In genomic region chr18:44178476-44178875, GRCh38 we compare ENCODE assay signal across 21 cellular contexts.
DNase-seq lines count a peak whose midpoint lies in the region; FAIRE-seq and TF ChIP-seq lines count a peak whose summit lies in the region.
"Had no signal": no experiment of that assay in that cellular context is flagged by ENCODE, and none has a peak within 500 bp of the region (broad histone marks: within the 10 kb centered on the region; RNA-seq: fewer than 3 reads in every experiment).

No MANE protein-coding gene starts in this region.

- WGBS in ovary, 3 donors, result 46 to 55% (median 49%) methylated on average over 2 of the region's 2 CpGs

- no peaks in the 10 kb centered on the region for H3K27me3 ChIP-seq in ovary

- H3K9me3 Mint-ChIP-seq in activated CD4-positive, alpha-beta memory T cell treated with anti-CD3 and anti-CD28 coated beads for 36 hours, result peaks cover 3% of the 10 kb centered on the region
- peaks cover 4% of the 10 kb centered on the region for H3K9me3 Mint-ChIP-seq in mesothelial cell of epicardium

- TF ChIP-seq POLR2A in ovary (IDR thresholded peaks at IDR 0.05), result no peak

- no peak for TF ChIP-seq CTCF in fibroblast of the aortic adventitia (IDR thresholded peaks at IDR 0.05; ENCODE audit: insufficient read depth, low read length)
- no peak for TF ChIP-seq CTCF in ovary (IDR thresholded peaks at IDR 0.05)
- TF ChIP-seq CTCF in mesothelial cell of epicardium (IDR thresholded peaks at IDR 0.05; ENCODE audit: unreplicated experiment), result no peak

- peak; percentile 2 for DNase-seq in EH (ENCODE audit: low read depth)
- DNase-seq in LHCN-M2 (ENCODE audit: low read depth), result peak; percentile 11
- DNase-seq in fibroblast of the aortic adventitia (ENCODE audit: low read depth), result peak; percentile 32
- peak in 3 of 5 donors; percentile 15 to 18 (median 17) for DNase-seq in ovary
- no peak for DNase-seq in activated CD4-positive, alpha-beta memory T cell treated with anti-CD3 and anti-CD28 coated beads for 36 hours
- no peak for DNase-seq in NOMO-1 treated with DMSO at 0.1 percent for 48 hours (lab: John Stamatoyannopoulos, UW; ENCODE audit: unreplicated experiment)
- no peak for DNase-seq in urothelium cell line (ENCODE audit: low spot score)
- DNase-seq in mesothelial cell of epicardium (ENCODE audit: low spot score in 2 of 2, unreplicated experiment in 2 of 2), result no peak
- DNase-seq: Caco-2; CD4-positive, CD25-positive, alpha-beta regulatory T cell; DMS153; EL; HFFc6; MM.1S; NCI-H1105 treated with DMSO at 0.1 percent for 48 hours; NCI-H187; NCI-H526 treated with DMSO at 0.1 percent for 48 hours; PC-9 had no signal

- H3K36me3 Mint-ChIP-seq in activated CD4-positive, alpha-beta memory T cell treated with anti-CD3 and anti-CD28 coated beads for 36 hours, result no peaks in the 10 kb centered on the region
- H3K36me3 Mint-ChIP-seq in mesothelial cell of epicardium, result no peaks in the 10 kb centered on the region
- H3K36me3 Mint-ChIP-seq: CD4-positive, CD25-positive, alpha-beta regulatory T cell had no signal

- H3K4me3 Mint-ChIP-seq in activated CD4-positive, alpha-beta memory T cell treated with anti-CD3 and anti-CD28 coated beads for 36 hours, result no peak overlapping the region
- H3K4me3 Mint-ChIP-seq in mesothelial cell of epicardium, result no peak overlapping the region
- H3K4me3 Mint-ChIP-seq: B cell; CD4-positive, CD25-positive, alpha-beta regulatory T cell; HFFc6 had no signal

- H3K9me3 ChIP-seq in ovary, result no peaks in the 10 kb centered on the region
- H3K9me3 ChIP-seq: Caco-2 had no signal

- POLR2A ChIA-PET in activated CD4-positive, alpha-beta memory T cell treated with anti-CD3 and anti-CD28 coated beads for 36 hours (lab: Charles Lee), result no interaction called here

- no peaks in the 10 kb centered on the region for H3K27me3 Mint-ChIP-seq in activated CD4-positive, alpha-beta memory T cell treated with anti-CD3 and anti-CD28 coated beads for 36 hours
- peaks cover 3% of the 10 kb centered on the region for H3K27me3 Mint-ChIP-seq in mesothelial cell of epicardium (ENCODE audit: low read depth)
- H3K27me3 Mint-ChIP-seq: CD4-positive, CD25-positive, alpha-beta regulatory T cell had no signal

- no peak for TF ChIP-seq EP300 in ovary (IDR thresholded peaks at IDR 0.05)

- no peak for FAIRE-seq in urothelium cell line (lab: Jason Lieb, UNC)
- FAIRE-seq: H54 had no signal

- H3K4me1 Mint-ChIP-seq in activated CD4-positive, alpha-beta memory T cell treated with anti-CD3 and anti-CD28 coated beads for 36 hours (ENCODE audit: low read depth), result no peaks in the 10 kb centered on the region
- H3K4me1 Mint-ChIP-seq in mesothelial cell of epicardium, result peaks cover 6% of the 10 kb centered on the region
- H3K4me1 Mint-ChIP-seq: B cell; CD4-positive, CD25-positive, alpha-beta regulatory T cell had no signal

- no peaks in the 10 kb centered on the region for H3K4me1 ChIP-seq in ovary (ENCODE audit: insufficient read depth)
- H3K4me1 ChIP-seq: Caco-2 had no signal

- intact Hi-C loops in ovary (cut with DNase I), result no loop called here
- intact Hi-C loops in activated CD4-positive, alpha-beta memory T cell treated with anti-CD3 and anti-CD28 coated beads for 36 hours (cut with micrococcal nuclease), result no loop called here

- CTCF ChIA-PET in activated CD4-positive, alpha-beta memory T cell treated with anti-CD3 and anti-CD28 coated beads for 36 hours (lab: Charles Lee), result no interaction called here

- no peaks in the 10 kb centered on the region for H3K36me3 ChIP-seq in ovary

- H3K4me3 ChIP-seq in fibroblast of the aortic adventitia (ENCODE audit: low read depth, low read length) (no peak overlapping the region), ovary (no peak overlapping the region)
- H3K4me3 ChIP-seq: PC-9 had no signal

- H3K27ac ChIP-seq in ovary, result no peak overlapping the region
- H3K27ac ChIP-seq: KMS-11, PC-9 had no signal

- no peak overlapping the region for H3K27ac Mint-ChIP-seq in activated CD4-positive, alpha-beta memory T cell treated with anti-CD3 and anti-CD28 coated beads for 36 hours
- H3K27ac Mint-ChIP-seq in mesothelial cell of epicardium, result no peak overlapping the region
- H3K27ac Mint-ChIP-seq: B cell; CD4-positive, CD25-positive, alpha-beta regulatory T cell; HFFc6 had no signal

Comparison
In these comparisons a context has a peak if more than half of its experiments do, and no peak if none do; other contexts are left out.
1. DNase-seq: peak in EH (single experiment), LHCN-M2 (single experiment), fibroblast of the aortic adventitia (single experiment) and ovary (3 of 5); none in activated CD4-positive, alpha-beta memory T cell treated with anti-CD3 and anti-CD28 coated beads for 36 hours (single experiment), NOMO-1 treated with DMSO at 0.1 percent for 48 hours (single experiment), urothelium cell line (single experiment) and mesothelial cell of epicardium (0 of 2).